ENCODE assay signal across 6 cellular contexts in genomic region chr2:158207354-158207753, GRCh38.
"Had no signal": no experiment of that assay in that cellular context is flagged by ENCODE, and none has a peak within 500 bp of the region (broad histone marks: within the 10 kb centered on the region; RNA-seq: fewer than 3 reads in every experiment).

No MANE protein-coding gene starts in this region.

- H3K27me3 Mint-ChIP-seq: IgD-negative memory B cell had no signal

- ATAC-seq: K562 had no signal

- H3K4me3 Mint-ChIP-seq: IgD-negative memory B cell had no signal

- H3K4me3 ChIP-seq: K562 had no signal

- H3K27ac Mint-ChIP-seq: IgD-negative memory B cell had no signal

- DNase-seq: IMR-90, KBM-7 had no signal

- FAIRE-seq: HTR-8/SVneo, K562 had no signal

- H3K27ac ChIP-seq: HL-60 had no signal
